ENCODE assay signal across 12 cellular contexts in the genomic region with DNA sequence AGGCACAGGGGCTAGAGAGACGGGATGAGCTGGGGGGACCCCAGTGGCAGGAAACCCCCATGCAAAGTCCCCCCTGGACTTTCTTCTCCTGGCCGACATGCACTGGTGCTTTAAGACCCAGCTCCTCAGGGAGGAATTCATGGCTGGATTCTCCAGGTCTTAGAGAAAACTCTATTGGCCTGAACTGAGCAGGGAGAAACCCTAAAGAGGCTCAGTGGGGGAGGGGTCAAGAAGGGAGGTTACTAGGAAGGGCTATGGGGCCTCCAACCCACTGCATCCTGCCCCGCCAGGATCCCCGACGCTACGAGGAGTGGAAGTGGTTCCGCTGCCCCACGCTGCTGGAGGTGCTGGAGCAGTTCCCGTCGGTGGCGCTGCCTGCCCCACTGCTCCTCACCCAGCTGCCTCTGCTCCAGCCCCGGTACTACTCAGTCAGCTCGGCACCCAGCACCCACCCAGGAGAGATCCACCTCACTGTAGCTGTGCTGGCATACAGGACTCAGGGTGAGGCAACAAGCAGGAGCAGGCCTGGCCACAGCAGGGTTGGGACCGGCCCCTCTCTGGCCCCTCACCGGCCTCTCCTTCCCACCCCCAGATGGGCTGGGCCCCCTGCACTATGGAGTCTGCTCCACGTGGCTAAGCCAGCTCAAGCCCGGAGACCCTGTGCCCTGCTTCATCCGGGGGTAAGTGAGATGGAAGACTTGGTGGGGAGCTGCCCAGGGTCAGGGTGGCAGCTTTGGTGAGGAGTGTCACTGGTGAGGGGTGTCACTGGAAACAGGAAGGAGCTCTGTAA. TPM values are rescaled to one million over a fixed set of nuclear protein-coding genes. Genes with fewer than 3 reads are reported as not detected.
A peak's percentile ranks its signal among the peaks of the same experiment; 100 is the strongest.
DNase-seq lines count a peak whose midpoint lies in the region; ATAC-seq and TF ChIP-seq lines count a peak whose summit lies in the region.
"Had no signal": no experiment of that assay in that cellular context is flagged by ENCODE, and none has a peak within 500 bp of the region (broad histone marks: within the 10 kb centered on the region; RNA-seq: fewer than 3 reads in every experiment).

No MANE protein-coding gene starts in this region.

- H3K4me3 ChIP-seq in AG04449 (ENCODE audit: low read depth, low read length), result peak overlapping the region; percentile 49
- no peak overlapping the region for H3K4me3 ChIP-seq in HEK293 (ENCODE audit: low read depth, low read length)
- H3K4me3 ChIP-seq: HAP-1, skin epidermis had no signal

- no peaks in the 10 kb centered on the region for H3K36me3 ChIP-seq in HEK293 (ENCODE audit: control insufficient read depth in 2 of 2, insufficient read depth in 1 of 2, low read length in 2 of 2)
- H3K36me3 ChIP-seq: HAP-1 had no signal

- H3K27me3 Mint-ChIP-seq in activated T-helper 17 cell treated with anti-CD3 and anti-CD28 coated beads, Interleukin-2, amount 50 U/mL, for 72 hours, result no peaks in the 10 kb centered on the region

- H3K4me1 Mint-ChIP-seq in activated T-helper 17 cell treated with anti-CD3 and anti-CD28 coated beads, Interleukin-2, amount 50 U/mL, for 72 hours, result peaks cover 50% of the 10 kb centered on the region

- POLR2A ChIA-PET in AG04449 (lab: Yijun Ruan, JAX), result interaction anchor here (0.6 kb wide), 1 partner anchor 13 kb away, joined by 3 read pairs; no protein-coding TSS in a partner anchor
- POLR2A ChIA-PET in HEK293 (lab: Yijun Ruan, JAX), result interaction anchor here (1.3 kb wide), 1 partner anchor 18 kb away, joined by 6 read pairs; the partner anchor contains the start of gene ABCB8

- no peak for DNase-seq in AG04449 (ENCODE audit: low read depth, low spot score)
- DNase-seq in left kidney (ENCODE audit: low read depth, low spot score), result peak; percentile 84
- no peak for DNase-seq in NCI-H1694 treated with DMSO at 0.1 percent for 48 hours (lab: John Stamatoyannopoulos, UW)
- DNase-seq: foreskin melanocyte, NCI-H2029 had no signal

- no peaks in the 10 kb centered on the region for H3K4me1 ChIP-seq in HEK293 (ENCODE audit: control insufficient read depth, insufficient read depth, low read length)
- H3K4me1 ChIP-seq: HAP-1 had no signal

- peaks cover 17% of the 10 kb centered on the region for H3K36me3 Mint-ChIP-seq in activated T-helper 17 cell treated with anti-CD3 and anti-CD28 coated beads, Interleukin-2, amount 50 U/mL, for 72 hours (ENCODE audit: low read depth)

- ATAC-seq in activated T-helper 17 cell treated with anti-CD3 and anti-CD28 coated beads, Interleukin-2, amount 50 U/mL, for 72 hours (replicated peaks), result peak; percentile 20
- no peak for ATAC-seq in HG02610 (IDR thresholded peaks at IDR 0.05; ENCODE audit: unreplicated experiment)
- no peak for ATAC-seq in HG03439 (IDR thresholded peaks at IDR 0.05; ENCODE audit: unreplicated experiment)
- no peak for ATAC-seq in HG03354 (IDR thresholded peaks at IDR 0.05; ENCODE audit: poor library complexity, severe bottlenecking, unreplicated experiment)

- no peaks in the 10 kb centered on the region for H3K9me3 ChIP-seq in HEK293 (ENCODE audit: control insufficient read depth, insufficient read depth, low read depth, low read length)
- H3K9me3 ChIP-seq: HAP-1 had no signal

- H3K9me3 Mint-ChIP-seq in activated T-helper 17 cell treated with anti-CD3 and anti-CD28 coated beads, Interleukin-2, amount 50 U/mL, for 72 hours, result peaks cover 3% of the 10 kb centered on the region

- TF ChIP-seq CTCF in AG04449 (IDR thresholded peaks at IDR 0.05; ENCODE audit: insufficient read depth, low read length, missing control alignments), result no peak
- TF ChIP-seq CTCF in HEK293 (tag by site-specific recombination; IDR thresholded peaks at IDR 0.05), result no peak

- peak overlapping the region; percentile 87 for H3K4me3 Mint-ChIP-seq in activated T-helper 17 cell treated with anti-CD3 and anti-CD28 coated beads, Interleukin-2, amount 50 U/mL, for 72 hours

- H3K27ac Mint-ChIP-seq in activated T-helper 17 cell treated with anti-CD3 and anti-CD28 coated beads, Interleukin-2, amount 50 U/mL, for 72 hours, result peak overlapping the region; percentile 78

- H3K27ac ChIP-seq in HEK293 (ENCODE audit: extremely low read depth, low read depth, low read length), result no peak overlapping the region

- CTCF ChIA-PET in AG04449 (lab: Yijun Ruan, JAX), result interaction anchor here (0.6 to 11.9 kb wide), 16 partner anchors 7 to 162 kb away, joined by 3 to 190 read pairs (median 4); partner anchors contain the start of genes ABCB8, ATG9B and TMUB1
- CTCF ChIA-PET in HEK293 (lab: Yijun Ruan, JAX), result interaction anchor here (0.6 to 2.9 kb wide), 17 partner anchors 8 to 306 kb away, joined by 3 to 27 read pairs (median 4); partner anchors contain the start of gene ATG9B

TF ChIP-seq in HEK293, 187 proteins besides CTCF, POLR2A, EP300 and RAD21 (continues in another document):
- TF ChIP-seq, protein P1, sequence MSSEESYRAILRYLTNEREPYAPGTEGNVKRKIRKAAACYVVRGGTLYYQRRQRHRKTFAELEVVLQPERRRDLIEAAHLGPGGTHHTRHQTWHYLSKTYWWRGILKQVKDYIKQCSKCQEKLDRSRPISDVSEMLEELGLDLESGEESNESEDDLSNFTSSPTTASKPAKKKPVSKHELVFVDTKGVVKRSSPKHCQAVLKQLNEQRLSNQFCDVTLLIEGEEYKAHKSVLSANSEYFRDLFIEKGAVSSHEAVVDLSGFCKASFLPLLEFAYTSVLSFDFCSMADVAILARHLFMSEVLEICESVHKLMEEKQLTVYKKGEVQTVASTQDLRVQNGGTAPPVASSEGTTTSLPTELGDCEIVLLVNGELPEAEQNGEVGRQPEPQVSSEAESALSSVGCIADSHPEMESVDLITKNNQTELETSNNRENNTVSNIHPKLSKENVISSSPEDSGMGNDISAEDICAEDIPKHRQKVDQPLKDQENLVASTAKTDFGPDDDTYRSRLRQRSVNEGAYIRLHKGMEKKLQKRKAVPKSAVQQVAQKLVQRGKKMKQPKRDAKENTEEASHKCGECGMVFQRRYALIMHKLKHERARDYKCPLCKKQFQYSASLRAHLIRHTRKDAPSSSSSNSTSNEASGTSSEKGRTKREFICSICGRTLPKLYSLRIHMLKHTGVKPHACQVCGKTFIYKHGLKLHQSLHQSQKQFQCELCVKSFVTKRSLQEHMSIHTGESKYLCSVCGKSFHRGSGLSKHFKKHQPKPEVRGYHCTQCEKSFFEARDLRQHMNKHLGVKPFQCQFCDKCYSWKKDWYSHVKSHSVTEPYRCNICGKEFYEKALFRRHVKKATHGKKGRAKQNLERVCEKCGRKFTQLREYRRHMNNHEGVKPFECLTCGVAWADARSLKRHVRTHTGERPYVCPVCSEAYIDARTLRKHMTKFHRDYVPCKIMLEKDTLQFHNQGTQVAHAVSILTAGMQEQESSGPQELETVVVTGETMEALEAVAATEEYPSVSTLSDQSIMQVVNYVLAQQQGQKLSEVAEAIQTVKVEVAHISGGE (tag by site-specific recombination; conservative IDR thresholded peaks at IDR 0.05; ENCODE audit: low read depth), result no peak
- TF ChIP-seq, protein P2, sequence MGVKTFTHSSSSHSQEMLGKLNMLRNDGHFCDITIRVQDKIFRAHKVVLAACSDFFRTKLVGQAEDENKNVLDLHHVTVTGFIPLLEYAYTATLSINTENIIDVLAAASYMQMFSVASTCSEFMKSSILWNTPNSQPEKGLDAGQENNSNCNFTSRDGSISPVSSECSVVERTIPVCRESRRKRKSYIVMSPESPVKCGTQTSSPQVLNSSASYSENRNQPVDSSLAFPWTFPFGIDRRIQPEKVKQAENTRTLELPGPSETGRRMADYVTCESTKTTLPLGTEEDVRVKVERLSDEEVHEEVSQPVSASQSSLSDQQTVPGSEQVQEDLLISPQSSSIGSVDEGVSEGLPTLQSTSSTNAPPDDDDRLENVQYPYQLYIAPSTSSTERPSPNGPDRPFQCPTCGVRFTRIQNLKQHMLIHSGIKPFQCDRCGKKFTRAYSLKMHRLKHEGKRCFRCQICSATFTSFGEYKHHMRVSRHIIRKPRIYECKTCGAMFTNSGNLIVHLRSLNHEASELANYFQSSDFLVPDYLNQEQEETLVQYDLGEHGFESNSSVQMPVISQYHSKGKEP (tag by site-specific recombination; IDR thresholded peaks at IDR 0.05), result no peak

RNA-seq across cellular contexts. Expression of gene ATG9B, which starts 13.8 kb away (rescaled TPM):
- total RNA-seq in activated T-helper 17 cell treated with anti-CD3 and anti-CD28 coated beads, Interleukin-2, amount 50 U/mL, for 72 hours, result 10 to 100 TPM in 1 of 2 donors, 1 to 10 TPM in 1; 2.9 to 18.2 TPM

RNA-seq across cellular contexts. Expression of gene ABCB8, which starts 17.7 kb away (rescaled TPM):
- 10 to 100 TPM; 36.4 to 52.0 TPM for total RNA-seq in activated T-helper 17 cell treated with anti-CD3 and anti-CD28 coated beads, Interleukin-2, amount 50 U/mL, for 72 hours

RNA-seq across cellular contexts. Expression of gene NOS3, which starts 19.7 kb away (rescaled TPM):
- 10 to 100 TPM in 1 of 2 donors, 1 to 10 TPM in 1; 8.0 to 12.1 TPM for total RNA-seq in activated T-helper 17 cell treated with anti-CD3 and anti-CD28 coated beads, Interleukin-2, amount 50 U/mL, for 72 hours

RNA-seq across cellular contexts. Expression of gene KCNH2, which starts 32.4 kb away (rescaled TPM):
- total RNA-seq in activated T-helper 17 cell treated with anti-CD3 and anti-CD28 coated beads, Interleukin-2, amount 50 U/mL, for 72 hours, result under 1 TPM; 0.32 to 0.77 TPM

RNA-seq across cellular contexts. Expression of gene ASIC3, which starts 37.8 kb away (rescaled TPM):
- 1 to 10 TPM; 9.0 to 9.7 TPM for total RNA-seq in activated T-helper 17 cell treated with anti-CD3 and anti-CD28 coated beads, Interleukin-2, amount 50 U/mL, for 72 hours
